Comparison of ENCODE assay signal across 8 cellular contexts in the genomic region with DNA sequence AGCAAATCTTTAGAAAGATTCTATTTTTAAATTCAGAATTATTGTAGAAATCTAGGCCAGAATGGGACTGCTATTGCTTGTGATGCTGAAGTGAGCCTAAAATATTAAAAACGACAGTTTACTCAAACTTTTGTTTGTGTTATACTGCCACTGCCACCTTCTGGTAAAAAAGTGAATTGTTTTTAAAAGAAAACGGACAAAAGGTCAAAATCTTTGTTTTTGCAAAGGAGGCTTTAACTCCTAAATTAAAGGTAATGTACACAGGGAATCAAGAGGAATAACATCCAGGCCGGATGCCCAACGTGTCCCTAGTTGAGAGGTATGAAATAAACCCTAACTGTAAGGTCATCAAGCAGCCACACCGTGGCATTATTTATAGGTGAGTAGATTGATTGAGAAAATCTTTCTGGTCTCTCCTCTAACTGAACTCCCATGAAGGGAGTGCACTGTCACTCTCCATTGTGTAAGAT.
DNase-seq lines count a peak whose midpoint lies in the region; ATAC-seq and TF ChIP-seq lines count a peak whose summit lies in the region.

No MANE protein-coding gene starts in this region.

- no peak for TF ChIP-seq POLR2A in prostate gland (IDR thresholded peaks at IDR 0.05)

- WGBS in prostate gland = 12% methylated on average over 5 of the region's 5 CpGs

- TF ChIP-seq CTCF in GM12865 (IDR thresholded peaks at IDR 0.05; ENCODE audit: insufficient read depth, low read depth, low read length, missing control alignments) (peak; percentile 28), prostate gland (IDR thresholded peaks at IDR 0.05) (peak; percentile 15 to 72 (median 50))

- no peak overlapping the region for H3K27ac ChIP-seq in prostate gland

- H3K4me1 ChIP-seq in prostate gland (replicated peaks) = no peaks in the 10 kb centered on the region

- intact Hi-C loops in prostate gland (cut with DNase I) = no loop called here

- no peaks in the 10 kb centered on the region for H3K36me3 ChIP-seq in prostate gland

- H3K4me3 ChIP-seq in GM12865 (ENCODE audit: low read depth, low read length) (no peak overlapping the region), prostate gland (no peak overlapping the region)

- H3K27me3 ChIP-seq in prostate gland (replicated peaks; ENCODE audit: insufficient read depth) = no peaks in the 10 kb centered on the region

- H3K9me3 ChIP-seq in prostate gland = no peaks in the 10 kb centered on the region

- no peak for ATAC-seq in GM18519 (IDR thresholded peaks at IDR 0.05; ENCODE audit: low FRiP score, unreplicated experiment)

- DNase-seq in GM12865 (ENCODE audit: low read depth) (peak; percentile 3), NCI-H1436 (lab: John Stamatoyannopoulos, UW) (peak; percentile 44), dedifferentiated amniotic fluid mesenchymal stem cell (ENCODE audit: extremely low spot score) (peak; percentile 40), prostate gland (ENCODE audit: low spot score) (no peak), iPS-NIHi7 (ENCODE audit: extremely low spot score) (no peak), amygdala (lab: John Stamatoyannopoulos, UW) (no peak), T-helper 9 cell (no peak)

Comparison
In these comparisons a context has a peak if more than half of its experiments do, and no peak if none do; other contexts are left out.
1. DNase-seq: peak in GM12865 (single experiment), NCI-H1436 (single experiment) and dedifferentiated amniotic fluid mesenchymal stem cell (single experiment); none in prostate gland (single experiment), iPS-NIHi7 (single experiment), amygdala (0 of 56) and T-helper 9 cell (single experiment).